36 cellular contexts compared by ENCODE assay signal in the genomic region with DNA sequence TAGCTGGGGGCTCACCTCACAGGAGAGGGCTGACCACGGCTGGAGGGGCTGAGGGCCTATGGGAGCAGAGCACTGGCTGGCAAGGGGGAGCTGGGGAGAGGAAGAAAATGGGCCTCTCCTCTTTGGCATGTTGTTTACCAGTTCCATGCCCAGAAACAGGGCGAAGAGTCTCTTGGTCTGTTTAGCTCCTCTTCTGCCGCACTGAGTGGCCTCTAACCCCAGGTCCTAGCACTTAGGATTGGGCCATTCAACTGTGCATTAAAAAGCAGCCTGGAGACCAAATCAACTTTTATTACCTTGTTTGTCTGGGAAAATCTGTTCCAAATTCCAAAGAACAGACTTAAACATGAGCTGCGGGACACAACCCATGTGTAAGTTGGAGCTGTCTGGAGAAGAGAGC.
"Had no signal": no experiment of that assay in that cellular context is flagged by ENCODE, and none has a peak within 500 bp of the region (broad histone marks: within the 10 kb centered on the region; RNA-seq: fewer than 3 reads in every experiment).

No MANE protein-coding gene starts in this region.

- H3K4me1 Mint-ChIP-seq: activated CD4-positive, alpha-beta memory T cell treated with anti-CD3 and anti-CD28 coated beads, Interleukin-2, amount 10 ng/mL, durations not matched to agents 7 days and 5 days; activated CD8-positive, alpha-beta memory T cell treated with anti-CD3 and anti-CD28 coated beads, Interleukin-2, amount 10 ng/mL, durations not matched to agents 7 days and 5 days; activated naive CD4-positive, alpha-beta T cell treated with anti-CD3 and anti-CD28 coated beads, Interleukin-2, amount 50 U/mL, for 24 hours; activated naive CD8-positive, alpha-beta T cell treated with anti-CD3 and anti-CD28 coated beads, Interleukin-2, amount 10 ng/mL, durations not matched to agents 7 days and 5 days had no signal

- H3K36me3 Mint-ChIP-seq: activated CD8-positive, alpha-beta memory T cell treated with anti-CD3 and anti-CD28 coated beads, Interleukin-2, amount 10 ng/mL, durations not matched to agents 7 days and 5 days; activated naive CD4-positive, alpha-beta T cell treated with anti-CD3 and anti-CD28 coated beads, Interleukin-2, amount 50 U/mL, for 24 hours; activated naive CD8-positive, alpha-beta T cell treated with anti-CD3 and anti-CD28 coated beads, Interleukin-2, amount 10 ng/mL, durations not matched to agents 7 days and 5 days had no signal

- H3K4me3 ChIP-seq: body of pancreas, breast epithelium, PC-9 had no signal

- H2AFZ ChIP-seq: PC-9 had no signal

- H3K27ac Mint-ChIP-seq: activated CD4-positive, alpha-beta memory T cell treated with anti-CD3 and anti-CD28 coated beads, Interleukin-2, amount 10 ng/mL, durations not matched to agents 7 days and 5 days; activated CD8-positive, alpha-beta memory T cell treated with anti-CD3 and anti-CD28 coated beads, Interleukin-2, amount 10 ng/mL, durations not matched to agents 7 days and 5 days; activated naive CD4-positive, alpha-beta T cell treated with anti-CD3 and anti-CD28 coated beads, Interleukin-2, amount 50 U/mL, for 24 hours; activated naive CD8-positive, alpha-beta T cell treated with anti-CD3 and anti-CD28 coated beads, Interleukin-2, amount 10 ng/mL, durations not matched to agents 7 days and 5 days; activated T-cell treated with anti-CD3 and anti-CD28 coated beads, Interleukin-2, amount 50 U/mL, for 72 hours; activated T-helper 2 cell treated with anti-CD3 and anti-CD28 coated beads, Interferon-gamma antibody, Interleukin-2, Interleukin-4, amounts not matched to agents 10 μg/mL and 5 μg/mL and 100 μg/mL, durations not matched to agents 14 hours and 24 hours and 36 hours had no signal

- H3K4me1 ChIP-seq: body of pancreas, breast epithelium had no signal

- H3K4me3 Mint-ChIP-seq: activated CD4-positive, alpha-beta memory T cell treated with anti-CD3 and anti-CD28 coated beads, Interleukin-2, amount 10 ng/mL, durations not matched to agents 7 days and 5 days; activated CD8-positive, alpha-beta memory T cell treated with anti-CD3 and anti-CD28 coated beads, Interleukin-2, amount 10 ng/mL, durations not matched to agents 7 days and 5 days; activated naive CD4-positive, alpha-beta T cell treated with anti-CD3 and anti-CD28 coated beads, Interleukin-2, amount 50 U/mL, for 24 hours; activated naive CD8-positive, alpha-beta T cell treated with anti-CD3 and anti-CD28 coated beads, Interleukin-2, amount 10 ng/mL, durations not matched to agents 7 days and 5 days; activated T-cell treated with anti-CD3 and anti-CD28 coated beads, Interleukin-2, amount 50 U/mL, for 72 hours had no signal

- H3K36me3 ChIP-seq: breast epithelium, WERI-Rb-1 had no signal

- H3K27me3 ChIP-seq: body of pancreas, breast epithelium had no signal

- FAIRE-seq: astrocyte, RCC 7860 had no signal

- H3K9me3 ChIP-seq: body of pancreas, breast epithelium had no signal

- ATAC-seq: activated CD8-positive, alpha-beta memory T cell treated with anti-CD3 and anti-CD28 coated beads, Interleukin-2, amount 10 ng/mL, durations not matched to agents 7 days and 5 days; activated T-cell treated with anti-CD3 and anti-CD28 coated beads, Interleukin-2, amount 50 U/mL, for 72 hours; Right ventricle myocardium inferior had no signal

- H3K4me2 ChIP-seq: KMS-11, PC-9 had no signal

- H3K27me3 Mint-ChIP-seq: activated CD4-positive, alpha-beta memory T cell treated with anti-CD3 and anti-CD28 coated beads, Interleukin-2, amount 10 ng/mL, durations not matched to agents 7 days and 5 days; activated CD8-positive, alpha-beta memory T cell treated with anti-CD3 and anti-CD28 coated beads, Interleukin-2, amount 10 ng/mL, durations not matched to agents 7 days and 5 days; activated naive CD4-positive, alpha-beta T cell treated with anti-CD3 and anti-CD28 coated beads, Interleukin-2, amount 50 U/mL, for 24 hours had no signal

- H3K9me3 Mint-ChIP-seq: activated CD4-positive, alpha-beta memory T cell treated with anti-CD3 and anti-CD28 coated beads, Interleukin-2, amount 10 ng/mL, durations not matched to agents 7 days and 5 days; activated naive CD4-positive, alpha-beta T cell treated with anti-CD3 and anti-CD28 coated beads, Interleukin-2, amount 50 U/mL, for 24 hours; activated naive CD8-positive, alpha-beta T cell treated with anti-CD3 and anti-CD28 coated beads, Interleukin-2, amount 10 ng/mL, durations not matched to agents 7 days and 5 days; activated T-helper 2 cell treated with anti-CD3 and anti-CD28 coated beads, Interferon-gamma antibody, Interleukin-2, Interleukin-4, amounts not matched to agents 10 μg/mL and 5 μg/mL and 100 μg/mL, durations not matched to agents 14 hours and 24 hours and 36 hours had no signal

- H3K9ac ChIP-seq: KMS-11 had no signal

- DNase-seq: activated CD4-positive, alpha-beta memory T cell treated with anti-CD3 and anti-CD28 coated beads, Interleukin-2, amount 10 ng/mL, durations not matched to agents 7 days and 5 days; activated CD4-positive, alpha-beta T cell treated with anti-CD3 and anti-CD28 coated beads for 1 hour; activated CD4-positive, alpha-beta T cell treated with anti-CD3 and anti-CD28 coated beads for 48 hours; activated CD4-positive, CD25-positive, alpha-beta regulatory T cell; activated CD8-positive, alpha-beta memory T cell treated with anti-CD3 and anti-CD28 coated beads for 24 hours; activated CD8-positive, alpha-beta memory T cell treated with anti-CD3 and anti-CD28 coated beads, Interleukin-2, amount 10 ng/mL, durations not matched to agents 7 days and 5 days; activated gamma-delta T cell; activated naive CD4-positive, alpha-beta T cell treated with Interleukin-2 at 50 U/mL for 16 hours; activated naive CD8-positive, alpha-beta T cell treated with anti-CD3 and anti-CD28 coated beads, Interleukin-2, amount 10 ng/mL, durations not matched to agents 7 days and 5 days; activated T-cell treated with anti-CD3 and anti-CD28 coated beads, Interleukin-2, amount 50 U/mL, for 1 hour; activated T-cell treated with anti-CD3 and anti-CD28 coated beads, Interleukin-2, amount 50 U/mL, for 72 hours; amygdala; body of pancreas; MM.1S; MV-4-11; NCI-H1092; NCI-H1436 treated with DMSO at 0.1 percent for 48 hours; NCI-H1694 treated with DMSO at 0.1 percent for 48 hours; NCI-H2029; NCI-H510A; NCI-H526; NCI-H748 treated with DMSO at 0.1 percent for 48 hours; PC-9; SW 1271; T-helper 1 cell; T-helper 2 cell; T-helper 9 cell; WERI-Rb-1 had no signal

- H3K27ac ChIP-seq: breast epithelium, KMS-11, PC-9, RWPE1, WERI-Rb-1 had no signal
